Comparison of ENCODE assay signal across 1 cellular context in genomic region chr19:52227980-52228379, GRCh38.
TF ChIP-seq lines count a peak whose summit lies in the region.

No MANE protein-coding gene starts in this region.

TF ChIP-seq in H1, 55 proteins besides CTCF, POLR2A, EP300 and RAD21:
- TF ChIP-seq POLR2AphosphoS5 (IDR thresholded peaks at IDR 0.05; ENCODE audit: low read depth, low read length) (0 out of 2 replicates have a peak, but pooled peaks have one; percentile 59), KDM4A (IDR thresholded peaks at IDR 0.05; ENCODE audit: low read depth, low read length, severe bottlenecking) (no peak), JUN (IDR thresholded peaks at IDR 0.05; ENCODE audit: low read depth, low read length) (no peak), SUZ12 (IDR thresholded peaks at IDR 0.05; ENCODE audit: low read length) (no peak), CEBPB (IDR thresholded peaks at IDR 0.05; ENCODE audit: low read depth, low read length) (no peak)
